In the genomic region with DNA sequence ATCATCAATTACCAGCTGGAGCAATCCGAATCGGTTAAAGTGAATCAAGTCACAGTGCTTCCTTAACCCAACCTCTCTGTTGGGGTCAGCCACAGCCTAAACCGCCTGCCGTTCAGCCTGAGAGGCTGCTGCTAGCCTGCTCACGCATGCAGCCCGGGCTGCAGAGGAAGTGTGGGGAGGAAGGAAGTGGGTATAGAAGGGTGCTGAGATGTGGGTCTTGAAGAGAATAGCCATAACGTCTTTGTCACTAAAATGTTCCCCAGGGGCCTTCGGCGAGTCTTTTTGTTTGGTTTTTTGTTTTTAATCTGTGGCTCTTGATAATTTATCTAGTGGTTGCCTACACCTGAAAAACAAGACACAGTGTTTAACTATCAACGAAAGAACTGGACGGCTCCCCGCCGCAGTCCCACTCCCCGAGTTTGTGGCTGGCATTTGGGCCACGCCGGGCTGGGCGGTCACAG, we compare ENCODE assay signal across 9 cellular contexts. TPM values are rescaled to one million over a fixed set of nuclear protein-coding genes. Genes with fewer than 3 reads are reported as not detected.
A peak's percentile ranks its signal among the peaks of the same experiment; 100 is the strongest.
DNase-seq lines count a peak whose midpoint lies in the region; ATAC-seq and TF ChIP-seq lines count a peak whose summit lies in the region.
"Had no signal": no experiment of that assay in that cellular context is flagged by ENCODE, and none has a peak within 500 bp of the region (broad histone marks: within the 10 kb centered on the region; RNA-seq: fewer than 3 reads in every experiment).

No MANE protein-coding gene starts in this region.

- H3K4me1 ChIP-seq in urinary bladder (ENCODE audit: insufficient read depth), result no peaks in the 10 kb centered on the region

- TF ChIP-seq CTCF in fibroblast of villous mesenchyme (IDR thresholded peaks at IDR 0.05; ENCODE audit: insufficient read depth, low read depth, low read length) (no peak), osteocyte (IDR thresholded peaks at IDR 0.05) (no peak)

- ATAC-seq in GM18502 (IDR thresholded peaks at IDR 0.05; ENCODE audit: poor library complexity, unreplicated experiment) (peak; percentile 77), HG02759 (IDR thresholded peaks at IDR 0.05; ENCODE audit: unreplicated experiment) (peak; percentile 74)

- no peaks in the 10 kb centered on the region for H3K36me3 Mint-ChIP-seq in osteocyte (ENCODE audit: unreplicated experiment)

- peak overlapping the region; percentile 8 for H3K27ac Mint-ChIP-seq in osteocyte (ENCODE audit: unreplicated experiment)

- WGBS in urinary bladder, result 7% methylated on average over 17 of the region's 17 CpGs

- H3K9me3 Mint-ChIP-seq in osteocyte (ENCODE audit: unreplicated experiment), result no peaks in the 10 kb centered on the region

- H3K27ac ChIP-seq in urinary bladder (ENCODE audit: low read depth), result peak overlapping the region; percentile 72
- H3K27ac ChIP-seq: epithelial cell of prostate had no signal

- H3K27me3 Mint-ChIP-seq in osteocyte (ENCODE audit: unreplicated experiment), result peaks cover 7% of the 10 kb centered on the region

- H3K36me3 ChIP-seq in urinary bladder (ENCODE audit: insufficient read depth), result no peaks in the 10 kb centered on the region

- peak; percentile 82 for DNase-seq in NK-92 treated with Interleukin-12 subunit alpha and Interleukin-12 subunit beta, amount 100 ng/mL, for 24 hours (lab: John Stamatoyannopoulos, UW)
- DNase-seq in activated T-cell treated with anti-CD3 and anti-CD28 coated beads for 48 hours (ENCODE audit: low read depth), result peak; percentile 55
- DNase-seq in fibroblast of villous mesenchyme (ENCODE audit: low read depth), result peak; percentile 29
- peak; percentile 68 for DNase-seq in osteocyte (ENCODE audit: extremely low spot score, unreplicated experiment)
- no peak for DNase-seq in RKO (ENCODE audit: low spot score)

- peaks cover 25% of the 10 kb centered on the region for H3K4me1 Mint-ChIP-seq in osteocyte (ENCODE audit: unreplicated experiment)

- peak overlapping the region; percentile 78 for H3K4me3 Mint-ChIP-seq in osteocyte (ENCODE audit: unreplicated experiment)

- H3K4me3 ChIP-seq in fibroblast of villous mesenchyme (ENCODE audit: low read depth, low read length) (peak overlapping the region; percentile 68), urinary bladder (ENCODE audit: low read depth, low read length) (peak overlapping the region; percentile 50)

RNA-seq across cellular contexts. Expression of a gene that starts 0.5 kb away (rescaled TPM):
- total RNA-seq in fibroblast of villous mesenchyme (132 and 145 TPM in 2 replicates), osteocyte (5.7 and 6.5 TPM in 2 replicates), urinary bladder (49.2 TPM)
- 5.2 TPM for polyA plus RNA-seq in urinary bladder
